Comparison of ENCODE assay signal across 8 cellular contexts in the genomic region with DNA sequence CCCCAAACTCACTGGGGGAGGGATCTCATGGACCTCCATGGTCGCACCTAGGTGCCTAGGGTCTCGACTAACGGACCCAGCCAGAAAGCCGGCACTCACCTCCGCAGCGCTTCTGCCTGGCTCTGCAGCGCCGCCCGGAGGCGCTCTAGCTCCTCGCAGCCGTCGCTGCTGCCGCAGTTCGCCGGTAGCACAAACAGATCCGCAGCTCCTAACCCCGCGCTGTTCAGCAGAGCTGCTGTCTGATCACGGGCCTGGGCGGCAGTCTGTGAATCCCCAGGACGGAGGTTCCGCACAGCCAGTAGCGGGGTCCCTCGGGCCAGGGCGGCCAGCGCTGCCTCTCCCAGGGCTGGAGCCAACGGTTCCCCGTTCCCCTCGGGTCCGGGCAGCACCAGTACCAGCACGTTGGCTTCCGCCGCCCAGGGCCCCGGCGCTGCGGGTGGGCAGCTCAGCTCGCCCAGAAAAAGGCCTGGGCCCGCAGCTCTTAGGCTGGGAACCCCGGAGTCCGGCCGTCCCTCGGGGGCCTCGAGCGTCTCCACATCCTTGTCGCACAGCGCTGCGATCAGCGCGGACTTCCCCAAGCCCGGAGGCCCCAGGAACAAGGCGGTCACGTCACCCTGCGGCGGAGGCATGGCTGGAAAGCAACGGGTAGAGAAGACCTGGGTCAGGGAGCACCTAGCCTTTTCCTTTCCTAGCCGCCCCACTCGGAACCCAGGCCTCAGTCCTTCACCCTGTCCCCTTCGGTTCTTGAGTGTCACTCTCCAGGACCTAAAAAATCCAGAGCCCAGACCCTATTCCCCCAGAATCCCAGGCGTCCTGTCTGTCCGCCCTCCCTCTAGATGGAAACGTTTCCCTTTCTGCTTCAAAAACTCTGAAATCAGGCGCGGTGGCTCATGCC. TPM values are rescaled to one million over a fixed set of nuclear protein-coding genes. Genes with fewer than 3 reads are reported as not detected.
DNase-seq lines count a peak whose midpoint lies in the region; ATAC-seq, FAIRE-seq and TF ChIP-seq lines count a peak whose summit lies in the region.

No MANE protein-coding gene starts in this region.

- H3K27ac ChIP-seq in SK-N-MC (no peak overlapping the region), heart left ventricle (peak overlapping the region in 11 of 12 donors; percentile 74 to 99 (median 92)), prostate gland (peak overlapping the region; percentile 94 to 97)

- H3K9me3 Mint-ChIP-seq in activated naive CD4-positive, alpha-beta T cell treated with anti-CD3 and anti-CD28 coated beads, Interleukin-2, amount 50 U/mL, for 24 hours = no peaks in the 10 kb centered on the region

- H3K4me1 ChIP-seq in heart left ventricle = peaks cover 8 to 41% (median 32%) of the 10 kb centered on the region in 12 donors
- peaks cover 21% of the 10 kb centered on the region for H3K4me1 ChIP-seq in prostate gland (replicated peaks)

- peak in 2 of 4 donors; percentile 2 to 6 for ATAC-seq in heart left ventricle
- ATAC-seq in GM18861 (IDR thresholded peaks at IDR 0.05; ENCODE audit: unreplicated experiment) = no peak

- TF ChIP-seq POLR2A in heart left ventricle (IDR thresholded peaks at IDR 0.05) (no peak), prostate gland (IDR thresholded peaks at IDR 0.05) (no peak)

- intact Hi-C loops in heart left ventricle (cut with DNase I) = loop anchor here in 4 of 10 donors (2.0 to 10.0 kb wide), 5 partner anchors 14 to 63 kb away; a partner anchor contains a TSS
- intact Hi-C loops in prostate gland (cut with DNase I) = loop anchor here (2.0 kb wide), 1 partner anchor 60 kb away; no protein-coding TSS in a partner anchor

- peak overlapping the region; percentile 90 for H3K4me3 ChIP-seq in Jurkat, Clone E6-1 (ENCODE audit: low read length)
- peak overlapping the region; percentile 85 for H3K4me3 ChIP-seq in SK-N-MC
- peak overlapping the region; percentile 45 to 90 (median 74) for H3K4me3 ChIP-seq in heart left ventricle
- peak overlapping the region; percentile 32 to 59 for H3K4me3 ChIP-seq in prostate gland

- peak in 11 of 12 donors; percentile 27 to 77 (median 42) for TF ChIP-seq CTCF in heart left ventricle (IDR thresholded peaks at IDR 0.05)
- peak; percentile 21 to 84 (median 72) for TF ChIP-seq CTCF in prostate gland (IDR thresholded peaks at IDR 0.05)

- H3K4me1 Mint-ChIP-seq in activated naive CD4-positive, alpha-beta T cell treated with anti-CD3 and anti-CD28 coated beads, Interleukin-2, amount 50 U/mL, for 24 hours = peaks cover 43% of the 10 kb centered on the region

- peaks cover 16% of the 10 kb centered on the region for H3K36me3 Mint-ChIP-seq in activated naive CD4-positive, alpha-beta T cell treated with anti-CD3 and anti-CD28 coated beads, Interleukin-2, amount 50 U/mL, for 24 hours

- H3K27me3 ChIP-seq in heart left ventricle (no peaks in the 10 kb centered on the region), prostate gland (replicated peaks; ENCODE audit: insufficient read depth) (no peaks in the 10 kb centered on the region)

- H3K36me3 ChIP-seq in SK-N-MC (ENCODE audit: insufficient read depth, low read length) (peaks cover 9% of the 10 kb centered on the region), heart left ventricle (peaks cover 0 to 61% (median 55%) of the 10 kb centered on the region in 9 donors), prostate gland (peaks cover 0 to 16% of the 10 kb centered on the region in 2 donors)

- no peaks in the 10 kb centered on the region for H3K27me3 Mint-ChIP-seq in activated naive CD4-positive, alpha-beta T cell treated with anti-CD3 and anti-CD28 coated beads, Interleukin-2, amount 50 U/mL, for 24 hours

- 4 to 14% (median 4%) methylated on average over 31 to 64 of the region's 64 CpGs for WGBS in heart left ventricle, 4 donors
- WGBS in prostate gland = 2% methylated on average over 50 of the region's 64 CpGs

- FAIRE-seq in urothelium cell line (lab: Jason Lieb, UNC) = no peak

- H3K9ac ChIP-seq in SK-N-MC (ENCODE audit: insufficient read length) = peak overlapping the region; percentile 91

- H3K4me3 Mint-ChIP-seq in activated naive CD4-positive, alpha-beta T cell treated with anti-CD3 and anti-CD28 coated beads, Interleukin-2, amount 50 U/mL, for 24 hours = peak overlapping the region; percentile 99

- H3K9me3 ChIP-seq in SK-N-MC (ENCODE audit: low read depth, low read length) = no peaks in the 10 kb centered on the region
- H3K9me3 ChIP-seq in heart left ventricle = no peaks in the 10 kb centered on the region
- no peaks in the 10 kb centered on the region for H3K9me3 ChIP-seq in prostate gland

- DNase-seq in GDM1 (lab: John Stamatoyannopoulos, UW) (peak; percentile 71), SK-N-MC (ENCODE audit: low read depth, low spot score) (no peak), heart left ventricle (peak in 4 of 5 donors; percentile 46 to 73 (median 56)), prostate gland (ENCODE audit: low spot score) (peak; percentile 43), urothelium cell line (ENCODE audit: low spot score) (peak; percentile 56)
- DNase-seq in Jurkat, Clone E6-1 (ENCODE audit: low read depth, low spot score) = peak; percentile 71

- H3K27ac Mint-ChIP-seq in activated naive CD4-positive, alpha-beta T cell treated with anti-CD3 and anti-CD28 coated beads, Interleukin-2, amount 50 U/mL, for 24 hours = peak overlapping the region; percentile 99

RNA-seq across cellular contexts. Expression of a gene that starts 1.0 kb away (rescaled TPM):
- polyA plus RNA-seq in Jurkat, Clone E6-1 (2012; ENCODE audit: insufficient read depth, insufficient read length) = 3.4 TPM
- total RNA-seq in heart left ventricle (10 to 100 TPM; 21.1 to 36.1 (median 24.9) TPM), prostate gland (10 to 100 TPM; 28.3 to 30.4 TPM)
- polyA plus RNA-seq in heart left ventricle = 10 to 100 TPM in 1 of 2 donors, 1 to 10 TPM in 1; 7.4 to 11.9 TPM

RNA-seq across cellular contexts. Expression of a gene that starts 1.4 kb away (rescaled TPM):
- polyA plus RNA-seq in Jurkat, Clone E6-1 (2012; ENCODE audit: insufficient read depth, insufficient read length) = 18.1 TPM
- total RNA-seq in heart left ventricle (10 to 100 TPM in 7 of 9 donors, 1 to 10 TPM in 2; 9.0 to 17.6 (median 11.8) TPM), prostate gland (10 to 100 TPM; 25.1 to 30.6 TPM)
- 10 to 100 TPM in 1 of 2 donors, 1 to 10 TPM in 1; 8.9 to 22.4 TPM for polyA plus RNA-seq in heart left ventricle

RNA-seq across cellular contexts. Expression of a gene that starts 16.9 kb away (rescaled TPM):
- polyA plus RNA-seq in Jurkat, Clone E6-1 (2012; ENCODE audit: insufficient read depth, insufficient read length) = 0.57 TPM
- under 1 TPM in 7 of 9 donors, not detected in 2; 0.07 to 0.35 (median 0.16) TPM for total RNA-seq in heart left ventricle
- polyA plus RNA-seq in heart left ventricle = under 1 TPM; 0.15 to 0.80 TPM
- total RNA-seq in prostate gland = under 1 TPM; 0.28 to 0.59 TPM

RNA-seq across cellular contexts. Expression of a gene that starts 19.4 kb away (rescaled TPM):
- polyA plus RNA-seq in Jurkat, Clone E6-1 (2012; ENCODE audit: insufficient read depth, insufficient read length) = not detected
- total RNA-seq in heart left ventricle (1 to 10 TPM in 5 of 9 donors, under 1 TPM in 3, not detected in 1; 0.76 to 4.3 (median 1.1) TPM), prostate gland (1 to 10 TPM; 4.8 to 7.8 TPM)
- 1 to 10 TPM; 3.0 to 4.0 TPM for polyA plus RNA-seq in heart left ventricle

RNA-seq across cellular contexts. Expression of a gene that starts 19.6 kb away (rescaled TPM):
- 89.6 TPM for polyA plus RNA-seq in Jurkat, Clone E6-1 (2012; ENCODE audit: insufficient read depth, insufficient read length)
- total RNA-seq in heart left ventricle (10 to 100 TPM; 11.2 to 21.3 (median 16.6) TPM), prostate gland (10 to 100 TPM; 25.8 to 52.5 TPM)
- polyA plus RNA-seq in heart left ventricle = 10 to 100 TPM; 11.3 to 19.3 TPM
